In genomic region chr12:102484732-102485069, GRCh38 we compare ENCODE assay signal across 8 cellular contexts. TPM values are rescaled to one million over a fixed set of nuclear protein-coding genes. Genes with fewer than 3 reads are reported as not detected.
DNase-seq lines count a peak whose midpoint lies in the region; ATAC-seq and TF ChIP-seq lines count a peak whose summit lies in the region.

No MANE protein-coding gene starts in this region.

- DNase-seq in activated naive CD4-positive, alpha-beta T cell treated with anti-CD3 and anti-CD28 coated beads, Interleukin-2, amount 50 U/mL, for 16 hours: no peak
- no peak for DNase-seq in activated CD8-positive, alpha-beta T cell treated with anti-CD3 and anti-CD28 coated beads for 36 hours
- DNase-seq in immature natural killer cell: no peak
- DNase-seq in uterus: no peak
- DNase-seq in HAP-1 (ENCODE audit: low spot score in 2 of 2): no peak
- no peak for DNase-seq in NCI-H345 treated with DMSO at 0.1 percent for 48 hours (lab: John Stamatoyannopoulos, UW; ENCODE audit: unreplicated experiment)

- peak overlapping the region; percentile 68 for H3K4me3 Mint-ChIP-seq in activated naive CD4-positive, alpha-beta T cell treated with anti-CD3 and anti-CD28 coated beads, Interleukin-2, amount 50 U/mL, for 24 hours
- H3K4me3 Mint-ChIP-seq in activated CD8-positive, alpha-beta T cell treated with anti-CD3 and anti-CD28 coated beads for 36 hours: peak overlapping the region; percentile 52
- peak overlapping the region in 4 of 5 donors; percentile 60 to 77 (median 72) for H3K4me3 Mint-ChIP-seq in immature natural killer cell

- POLR2A ChIA-PET in activated CD8-positive, alpha-beta T cell treated with anti-CD3 and anti-CD28 coated beads for 36 hours (lab: Charles Lee): no interaction called here

- H3K27me3 ChIP-seq in uterus (no peaks in the 10 kb centered on the region), HAP-1 (ENCODE audit: low read depth) (peaks cover 15% of the 10 kb centered on the region)

- CTCF ChIA-PET in activated CD8-positive, alpha-beta T cell treated with anti-CD3 and anti-CD28 coated beads for 36 hours (lab: Charles Lee): interaction anchor here (0.8 to 3.8 kb wide), 13 partner anchors 9 to 545 kb away, joined by 3 to 25 read pairs (median 4); no protein-coding TSS in a partner anchor

- peaks cover 7% of the 10 kb centered on the region for H3K27me3 Mint-ChIP-seq in activated naive CD4-positive, alpha-beta T cell treated with anti-CD3 and anti-CD28 coated beads, Interleukin-2, amount 50 U/mL, for 24 hours
- no peaks in the 10 kb centered on the region for H3K27me3 Mint-ChIP-seq in activated CD8-positive, alpha-beta T cell treated with anti-CD3 and anti-CD28 coated beads for 36 hours
- H3K27me3 Mint-ChIP-seq in immature natural killer cell (ENCODE audit: low read depth in 3 of 3): peaks cover 0 to 4% (median 4%) of the 10 kb centered on the region in 3 donors

- H3K9me3 Mint-ChIP-seq in activated naive CD4-positive, alpha-beta T cell treated with anti-CD3 and anti-CD28 coated beads, Interleukin-2, amount 50 U/mL, for 24 hours: no peaks in the 10 kb centered on the region
- no peaks in the 10 kb centered on the region for H3K9me3 Mint-ChIP-seq in activated CD8-positive, alpha-beta T cell treated with anti-CD3 and anti-CD28 coated beads for 36 hours
- peaks cover 0 to 2% (median 0%) of the 10 kb centered on the region in 6 donors for H3K9me3 Mint-ChIP-seq in immature natural killer cell

- no peak for ATAC-seq in activated CD8-positive, alpha-beta T cell treated with anti-CD3 and anti-CD28 coated beads for 36 hours
- ATAC-seq in HG02885 (IDR thresholded peaks at IDR 0.05; ENCODE audit: poor library complexity, unreplicated experiment): no peak

- H3K4me3 ChIP-seq in uterus: no peak overlapping the region
- no peak overlapping the region for H3K4me3 ChIP-seq in HAP-1

- H3K4me1 ChIP-seq in uterus (no peaks in the 10 kb centered on the region), HAP-1 (no peaks in the 10 kb centered on the region)

- H3K9me3 ChIP-seq in uterus (no peaks in the 10 kb centered on the region), HAP-1 (no peaks in the 10 kb centered on the region)

- peak overlapping the region; percentile 61 to 64 for H3K27ac ChIP-seq in uterus

- peak; percentile 37 for TF ChIP-seq CTCF in activated CD8-positive, alpha-beta T cell treated with anti-CD3 and anti-CD28 coated beads for 36 hours (IDR thresholded peaks at IDR 0.05)
- TF ChIP-seq CTCF in uterus (IDR thresholded peaks at IDR 0.05): no peak

- no peak for TF ChIP-seq POLR2A in uterus (IDR thresholded peaks at IDR 0.05)

- peaks cover 19% of the 10 kb centered on the region for H3K4me1 Mint-ChIP-seq in activated naive CD4-positive, alpha-beta T cell treated with anti-CD3 and anti-CD28 coated beads, Interleukin-2, amount 50 U/mL, for 24 hours
- H3K4me1 Mint-ChIP-seq in activated CD8-positive, alpha-beta T cell treated with anti-CD3 and anti-CD28 coated beads for 36 hours (ENCODE audit: low read depth): peaks cover 30% of the 10 kb centered on the region
- peaks cover 14 to 20% of the 10 kb centered on the region in 2 donors for H3K4me1 Mint-ChIP-seq in immature natural killer cell

- in situ Hi-C loops in HAP-1 (cut with MboI; ENCODE audit: low sequenced_read_pairs): loop anchor here (25.0 kb wide), 1 partner anchor 547 kb away; no protein-coding TSS in a partner anchor

- no peaks in the 10 kb centered on the region for H3K36me3 Mint-ChIP-seq in activated naive CD4-positive, alpha-beta T cell treated with anti-CD3 and anti-CD28 coated beads, Interleukin-2, amount 50 U/mL, for 24 hours
- H3K36me3 Mint-ChIP-seq in activated CD8-positive, alpha-beta T cell treated with anti-CD3 and anti-CD28 coated beads for 36 hours (ENCODE audit: low read depth): no peaks in the 10 kb centered on the region
- no peaks in the 10 kb centered on the region for H3K36me3 Mint-ChIP-seq in immature natural killer cell

- H3K36me3 ChIP-seq in uterus (no peaks in the 10 kb centered on the region), HAP-1 (replicated peaks) (no peaks in the 10 kb centered on the region)

- intact Hi-C loops in activated CD8-positive, alpha-beta T cell treated with anti-CD3 and anti-CD28 coated beads for 36 hours (cut with micrococcal nuclease): loop anchor here (10.0 kb wide), 3 partner anchors 110 to 550 kb away; no protein-coding TSS in a partner anchor
- intact Hi-C loops in uterus (cut with DNase I; ENCODE audit: low total_unique reads): no loop called here

- peak overlapping the region; percentile 77 for H3K27ac Mint-ChIP-seq in activated naive CD4-positive, alpha-beta T cell treated with anti-CD3 and anti-CD28 coated beads, Interleukin-2, amount 50 U/mL, for 24 hours
- H3K27ac Mint-ChIP-seq in activated CD8-positive, alpha-beta T cell treated with anti-CD3 and anti-CD28 coated beads for 36 hours: peak overlapping the region; percentile 91
- H3K27ac Mint-ChIP-seq in immature natural killer cell: no peak overlapping the region

RNA-seq across cellular contexts. Expression of gene IGF1, which starts 4.3 kb away (rescaled TPM):
- total RNA-seq in activated CD8-positive, alpha-beta T cell treated with anti-CD3 and anti-CD28 coated beads for 36 hours: 1 to 10 TPM in 1 of 2 experiments, under 1 TPM in 1; 0.90 to 1.2 TPM
- polyA plus RNA-seq in immature natural killer cell: not detected
- 100 to 1,000 TPM in 1 of 4 donors, 10 to 100 TPM in 2, 1 to 10 TPM in 1; 3.6 to 161 (median 33.9) TPM for total RNA-seq in uterus

Comparison
In these comparisons a context has a peak if more than half of its experiments do, and no peak if none do; other contexts are left out.
1. H3K27ac Mint-ChIP-seq: peak in activated naive CD4-positive, alpha-beta T cell treated with anti-CD3 and anti-CD28 coated beads, Interleukin-2, amount 50 U/mL, for 24 hours (single experiment) and activated CD8-positive, alpha-beta T cell treated with anti-CD3 and anti-CD28 coated beads for 36 hours (single experiment); none in immature natural killer cell (0 of 6).
2. Peak in every context shown above with its lines, with median percentiles within 50 percentile points of each other: H3K4me3 Mint-ChIP-seq.